Comparison of ENCODE assay signal across 22 cellular contexts in genomic region chrX:47168495-47169073, GRCh38.
"Had no signal": no experiment of that assay in that cellular context is flagged by ENCODE, and none has a peak within 500 bp of the region (broad histone marks: within the 10 kb centered on the region; RNA-seq: fewer than 3 reads in every experiment).

No MANE protein-coding gene starts in this region.

- H3K9me3 ChIP-seq: gastroesophageal sphincter, heart left ventricle, mucosa of descending colon, ovary, right lobe of liver, tibial nerve, uterus had no signal

- H3K36me3 Mint-ChIP-seq: activated naive CD8-positive, alpha-beta T cell; immature natural killer cell had no signal

- H3K36me3 ChIP-seq: neural progenitor cell, ovary, uterus had no signal

- H3K4me3 Mint-ChIP-seq: activated naive CD8-positive, alpha-beta T cell; immature natural killer cell; memory B cell; neural progenitor cell; T-cell had no signal

- H2AFZ ChIP-seq: neural progenitor cell had no signal

- H3K27ac Mint-ChIP-seq: activated naive CD8-positive, alpha-beta T cell; memory B cell; neural progenitor cell had no signal

- DNase-seq: activated CD4-positive, alpha-beta T cell treated with anti-CD3 and anti-CD28 coated beads, Interleukin-2, amount 50 U/mL, for 4 hours; anterior cingulate cortex; cortex of kidney; effector CD4-positive, alpha-beta T cell; heart left ventricle; immature natural killer cell; naive B cell; right lobe of liver; SIG-M5; stimulated activated naive CD4-positive, alpha-beta T cell treated with Interleukin-2 at 50 U/mL for 16 hours; T-cell; T-helper 9 cell had no signal

- H3K9ac ChIP-seq: neural progenitor cell had no signal

- H3K4me3 ChIP-seq: gastroesophageal sphincter, heart left ventricle, mucosa of descending colon, neural progenitor cell, ovary, right lobe of liver, tibial nerve, uterus had no signal

- H3K4me1 ChIP-seq: neural progenitor cell, tibial nerve, uterus had no signal

- H3K4me2 ChIP-seq: neural progenitor cell had no signal

- H3K4me1 Mint-ChIP-seq: immature natural killer cell, neural progenitor cell had no signal

- H3K27ac ChIP-seq: gastroesophageal sphincter, heart left ventricle, neural progenitor cell, ovary, right lobe of liver, tibial nerve, uterus had no signal

- H3K9me3 Mint-ChIP-seq: immature natural killer cell, memory B cell, T-cell had no signal

- H3K27me3 Mint-ChIP-seq: activated naive CD8-positive, alpha-beta T cell; memory B cell had no signal

- ATAC-seq: activated CD4-positive, CD25-positive, alpha-beta regulatory T cell treated with anti-CD3 and anti-CD28 coated beads, Interleukin-2, amount 50 U/mL, for 24 hours; gastroesophageal sphincter; mucosa of descending colon; right lobe of liver; SK-N-SH treated with all-trans-retinoic acid at 6 μM for 48 hours; T-cell had no signal

- H3K27me3 ChIP-seq: gastroesophageal sphincter, heart left ventricle, neural progenitor cell, ovary, right lobe of liver, tibial nerve, uterus had no signal
